ENCODE assay signal across 8 cellular contexts in the genomic region with DNA sequence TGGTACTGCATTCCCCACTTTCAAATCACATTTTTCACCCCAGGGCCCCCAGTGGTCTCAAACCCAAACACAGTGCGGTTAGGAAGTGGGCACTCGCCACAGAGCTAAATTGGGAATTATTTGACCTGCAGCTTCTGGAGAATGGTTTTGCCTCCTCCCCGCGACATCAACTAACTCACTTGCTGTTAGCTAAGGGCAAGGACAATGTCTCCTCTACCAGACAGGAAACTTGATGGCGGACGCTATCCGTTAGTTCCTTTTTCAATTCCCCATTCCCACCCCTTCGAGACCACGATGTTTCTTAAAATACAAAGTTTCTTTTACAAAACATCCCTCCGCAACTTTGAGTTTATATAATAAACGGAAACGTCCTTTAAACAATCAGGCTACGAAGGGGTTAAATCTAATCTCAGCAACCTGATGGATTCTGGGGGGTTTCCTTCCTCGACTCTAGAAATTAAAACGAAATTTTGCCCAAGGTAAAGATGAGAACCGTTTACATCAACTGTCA. TPM values are rescaled to one million over a fixed set of nuclear protein-coding genes. Genes with fewer than 3 reads are reported as not detected.
DNase-seq lines count a peak whose midpoint lies in the region; ATAC-seq and TF ChIP-seq lines count a peak whose summit lies in the region.
"Had no signal": no experiment of that assay in that cellular context is flagged by ENCODE, and none has a peak within 500 bp of the region (broad histone marks: within the 10 kb centered on the region; RNA-seq: fewer than 3 reads in every experiment).

No MANE protein-coding gene starts in this region.

- peak; percentile 47 for DNase-seq in H9
- peak; percentile 47 for DNase-seq in neural progenitor cell (ENCODE audit: low spot score)
- no peak for DNase-seq in NCI-H1417 (lab: John Stamatoyannopoulos, UW)

- H3K14ac ChIP-seq in H9 (ENCODE audit: insufficient read depth, low read length) = peak overlapping the region; percentile 86; the same call in 1 of the 2 replicates

- H3K36me3 ChIP-seq in ectodermal cell (ENCODE audit: control insufficient read depth, insufficient read depth, low read length) = peaks cover 7% of the 10 kb centered on the region
- peaks cover 8% of the 10 kb centered on the region for H3K36me3 ChIP-seq in neural progenitor cell

- H3K36me3 Mint-ChIP-seq in H9 (ENCODE audit: insufficient read depth in 1 of 3, low read depth in 3 of 3) (peaks cover 13 to 35% (median 31%) of the 10 kb centered on the region in 3 experiments; a peak in 6 of 7 replicates), neural progenitor cell (peaks cover 12% of the 10 kb centered on the region)
- peaks cover 20% of the 10 kb centered on the region for H3K36me3 Mint-ChIP-seq in T-helper 1 cell treated with Interleukin-12 subunit alpha and Interleukin-12 subunit beta and Interleukin-4 antibody, amounts not matched to agents 30 μg/mL and 1 μg/mL, for 36 hours (ENCODE audit: low read depth)

- H3K18ac ChIP-seq in H9 (ENCODE audit: insufficient read length, low read depth, low read length) = peak overlapping the region; percentile 81

- no peak overlapping the region for H2BK120ac ChIP-seq in H9 (ENCODE audit: low read depth, low read length, poor library complexity, severe bottlenecking)

- H3K27ac ChIP-seq in H9 (ENCODE audit: insufficient read length, low read depth, low read length) (peak overlapping the region; percentile 79), ectodermal cell (ENCODE audit: insufficient read depth, low read depth, low read length, poor library complexity, severe bottlenecking) (peak overlapping the region; percentile 78), neural progenitor cell (peak overlapping the region; percentile 40)

- H3K4me3 Mint-ChIP-seq in H9 = peak overlapping the region; percentile 94 to 95
- peak overlapping the region; percentile 94 for H3K4me3 Mint-ChIP-seq in T-helper 1 cell treated with Interleukin-12 subunit alpha and Interleukin-12 subunit beta and Interleukin-4 antibody, amounts not matched to agents 30 μg/mL and 1 μg/mL, for 36 hours
- H3K4me3 Mint-ChIP-seq in neural progenitor cell = peak overlapping the region; percentile 97

- no peak for TF ChIP-seq CTCF in H9 (conservative IDR thresholded peaks at IDR 0.05)
- TF ChIP-seq CTCF in neural progenitor cell (IDR thresholded peaks at IDR 0.05) = no peak

- H2BK15ac ChIP-seq in H9 (ENCODE audit: low read depth, low read length) = no peak overlapping the region

- no peaks in the 10 kb centered on the region; the same call in 1 of the 2 replicates for H3K27me3 ChIP-seq in H9 (ENCODE audit: insufficient read depth, low read length)
- H3K27me3 ChIP-seq in ectodermal cell (ENCODE audit: control insufficient read depth, insufficient read depth, low read length, poor library complexity, severe bottlenecking) = no peaks in the 10 kb centered on the region
- no peaks in the 10 kb centered on the region for H3K27me3 ChIP-seq in neural progenitor cell

- H3K4me1 ChIP-seq in H9 (ENCODE audit: insufficient read depth, low read length) (0 out of 2 replicates have a peak, but pooled peaks cover 2% of the 10 kb centered on the region), ectodermal cell (ENCODE audit: control insufficient read depth, insufficient read depth, low read length) (peaks cover 11% of the 10 kb centered on the region), neural progenitor cell (peaks cover 14% of the 10 kb centered on the region)

- no peak overlapping the region for H4K91ac ChIP-seq in H9 (ENCODE audit: insufficient read length, low read depth, low read length)

- no peak overlapping the region for H4K5ac ChIP-seq in H9 (ENCODE audit: insufficient read length, low read depth, low read length)

- peak overlapping the region; percentile 32 for H2AFZ ChIP-seq in H9 (ENCODE audit: low read length)
- peak overlapping the region; percentile 17 for H2AFZ ChIP-seq in neural progenitor cell (replicated peaks)

- no peak overlapping the region; the same call in 1 of the 2 replicates for H3K4ac ChIP-seq in H9 (ENCODE audit: low read depth, low read length)

- peaks cover 22% of the 10 kb centered on the region for H3K79me2 ChIP-seq in H9 (ENCODE audit: insufficient read depth, low read length)
- peaks cover 45% of the 10 kb centered on the region for H3K79me2 ChIP-seq in neural progenitor cell (ENCODE audit: low read depth)

- H3F3A ChIP-seq in neural progenitor cell (ENCODE audit: low read depth) = peaks cover 13% of the 10 kb centered on the region

- peaks cover 8% of the 10 kb centered on the region for H3K23me2 ChIP-seq in H9 (ENCODE audit: insufficient read length, low read depth, low read length, poor library complexity, severe bottlenecking)

- peak overlapping the region; percentile 5 for H2BK12ac ChIP-seq in H9 (ENCODE audit: insufficient read length, low read depth, low read length)

- no peak overlapping the region for H4K8ac ChIP-seq in H9 (replicated peaks; ENCODE audit: insufficient read length, low read depth, low read length)

- H3K27me3 Mint-ChIP-seq in H9 (ENCODE audit: low read depth) (peaks cover 9% of the 10 kb centered on the region; the same call in 1 of the 2 replicates), neural progenitor cell (ENCODE audit: insufficient read depth, low read depth) (peaks cover 4% of the 10 kb centered on the region)
- peaks cover 7% of the 10 kb centered on the region for H3K27me3 Mint-ChIP-seq in T-helper 1 cell treated with Interleukin-12 subunit alpha and Interleukin-12 subunit beta and Interleukin-4 antibody, amounts not matched to agents 30 μg/mL and 1 μg/mL, for 36 hours (ENCODE audit: low read depth)

- H2BK5ac ChIP-seq in H9 (ENCODE audit: insufficient read length, low read length) = no peak overlapping the region

- ATAC-seq in HG03135 (IDR thresholded peaks at IDR 0.05; ENCODE audit: unreplicated experiment) (no peak), HG02759 (IDR thresholded peaks at IDR 0.05; ENCODE audit: unreplicated experiment) (no peak)

- H3K27ac Mint-ChIP-seq in H9 = peak overlapping the region; percentile 84 to 97 (median 95)
- peak overlapping the region; percentile 99 for H3K27ac Mint-ChIP-seq in T-helper 1 cell treated with Interleukin-12 subunit alpha and Interleukin-12 subunit beta and Interleukin-4 antibody, amounts not matched to agents 30 μg/mL and 1 μg/mL, for 36 hours
- peak overlapping the region; percentile 99 for H3K27ac Mint-ChIP-seq in neural progenitor cell

- peaks cover 20 to 21% of the 10 kb centered on the region in 2 experiments for H3K4me1 Mint-ChIP-seq in H9
- H3K4me1 Mint-ChIP-seq in T-helper 1 cell treated with Interleukin-12 subunit alpha and Interleukin-12 subunit beta and Interleukin-4 antibody, amounts not matched to agents 30 μg/mL and 1 μg/mL, for 36 hours (ENCODE audit: low read depth) = peaks cover 40% of the 10 kb centered on the region
- H3K4me1 Mint-ChIP-seq in neural progenitor cell = peaks cover 28% of the 10 kb centered on the region

- no peak overlapping the region for H2AK5ac ChIP-seq in H9 (ENCODE audit: insufficient read length, low read length)

- H3K4me3 ChIP-seq in ectodermal cell (ENCODE audit: insufficient read depth, low read depth, low read length) = peak overlapping the region; percentile 100
- peak overlapping the region; percentile 93 for H3K4me3 ChIP-seq in neural progenitor cell

- peaks cover 4% of the 10 kb centered on the region for H3K79me1 ChIP-seq in H9 (ENCODE audit: insufficient read depth, low read depth, low read length, poor library complexity, severe bottlenecking)

- H3K9me3 ChIP-seq in H9 (ENCODE audit: control insufficient read depth, low read depth, low read length) = no peaks in the 10 kb centered on the region
- H3K9me3 ChIP-seq in ectodermal cell (ENCODE audit: control insufficient read depth, low read length) = no peaks in the 10 kb centered on the region
- H3K9me3 ChIP-seq in neural progenitor cell (ENCODE audit: low read depth) = no peaks in the 10 kb centered on the region

- H3T11ph ChIP-seq in H9 (ENCODE audit: low read length) = no peak overlapping the region

- no peaks in the 10 kb centered on the region; a peak in 1 of 5 replicates for H3K9me3 Mint-ChIP-seq in H9
- H3K9me3 Mint-ChIP-seq in T-helper 1 cell treated with Interleukin-12 subunit alpha and Interleukin-12 subunit beta and Interleukin-4 antibody, amounts not matched to agents 30 μg/mL and 1 μg/mL, for 36 hours = no peaks in the 10 kb centered on the region
- no peaks in the 10 kb centered on the region for H3K9me3 Mint-ChIP-seq in neural progenitor cell

- H3K4me2 ChIP-seq in H9 (ENCODE audit: insufficient read depth, insufficient read length, low read length) (peak overlapping the region; percentile 97), neural progenitor cell (peak overlapping the region; percentile 77)

- no CpG with 5 or more reads among the region's 16 CpGs for WGBS in H9 (ENCODE audit: extremely low coverage, insufficient read length, low lambda C conversion rate)
- WGBS in ectodermal cell, 2 experiments = 5% methylated on average over 16 of the region's 16 CpGs

- no peak overlapping the region for H3K23ac ChIP-seq in H9 (ENCODE audit: insufficient read length, low read depth, low read length)

- H4K20me1 ChIP-seq in H9 (ENCODE audit: control insufficient read depth, insufficient read depth, insufficient read length) = no peaks in the 10 kb centered on the region
- H4K20me1 ChIP-seq in neural progenitor cell (ENCODE audit: low read depth) = peaks cover 38% of the 10 kb centered on the region

- H2BK20ac ChIP-seq in H9 (ENCODE audit: low read depth, low read length, poor library complexity, severe bottlenecking) = no peak overlapping the region

- H3K9ac ChIP-seq in H9 (ENCODE audit: extremely low read depth, insufficient read length, low read length) (peak overlapping the region; percentile 62), neural progenitor cell (peak overlapping the region; percentile 41)

- no peak overlapping the region for H3K56ac ChIP-seq in H9 (ENCODE audit: insufficient read length, low read depth, low read length)

RNA-seq across cellular contexts. Expression of gene KAT7, which starts 0.5 kb away (rescaled TPM):
- total RNA-seq in H9 (2021) = 84.6 and 93.1 TPM in 2 replicates
- 89.7 TPM for polyA plus RNA-seq in ectodermal cell (2013, experiment 1 of 4)
- 98.7 TPM for polyA plus RNA-seq in ectodermal cell (2013, experiment 2 of 4)
- polyA plus RNA-seq in ectodermal cell (2013, experiment 3 of 4) = 70.1 TPM
- 84.3 TPM for polyA plus RNA-seq in ectodermal cell (2013, experiment 4 of 4)
- 125 and 139 TPM in 2 replicates for total RNA-seq in neural progenitor cell (ENCODE audit: low replicate concordance)

RNA-seq across cellular contexts. Expression of gene FAM117A, which starts 24.1 kb away (rescaled TPM):
- total RNA-seq in H9 (2021) (21.1 and 21.3 TPM in 2 replicates), neural progenitor cell (ENCODE audit: low replicate concordance) (14.6 and 29.5 TPM in 2 replicates)
- 51.0 TPM for polyA plus RNA-seq in ectodermal cell (2013, experiment 1 of 4)
- polyA plus RNA-seq in ectodermal cell (2013, experiment 2 of 4) = 57.9 TPM
- 51.5 TPM for polyA plus RNA-seq in ectodermal cell (2013, experiment 3 of 4)
- 62.6 TPM for polyA plus RNA-seq in ectodermal cell (2013, experiment 4 of 4)

RNA-seq across cellular contexts. Expression of gene TAC4, which starts 59.9 kb away (rescaled TPM):
- total RNA-seq in H9 (2021) = not detected in 2 replicates
- polyA plus RNA-seq in ectodermal cell (2013, experiment 1 of 4) = not detected
- polyA plus RNA-seq in ectodermal cell (2013, experiment 2 of 4) = not detected
- not detected for polyA plus RNA-seq in ectodermal cell (2013, experiment 3 of 4)
- not detected for polyA plus RNA-seq in ectodermal cell (2013, experiment 4 of 4)
- total RNA-seq in neural progenitor cell (ENCODE audit: low replicate concordance) = not detected in 2 replicates
- total RNA-seq: subcutaneous adipose tissue had no signal

Comparison
In these comparisons a context has a peak if more than half of its experiments do, and no peak if none do; other contexts are left out.
1. DNase-seq: peak in H9 (single experiment) and neural progenitor cell (single experiment); none in NCI-H1417 (0 of 3).
2. Peak in every context shown above with its lines, with median percentiles within 50 percentile points of each other: H3K27ac ChIP-seq, H3K27ac Mint-ChIP-seq and H3K4me3 Mint-ChIP-seq.